10 cellular contexts compared by ENCODE assay signal in the genomic region with DNA sequence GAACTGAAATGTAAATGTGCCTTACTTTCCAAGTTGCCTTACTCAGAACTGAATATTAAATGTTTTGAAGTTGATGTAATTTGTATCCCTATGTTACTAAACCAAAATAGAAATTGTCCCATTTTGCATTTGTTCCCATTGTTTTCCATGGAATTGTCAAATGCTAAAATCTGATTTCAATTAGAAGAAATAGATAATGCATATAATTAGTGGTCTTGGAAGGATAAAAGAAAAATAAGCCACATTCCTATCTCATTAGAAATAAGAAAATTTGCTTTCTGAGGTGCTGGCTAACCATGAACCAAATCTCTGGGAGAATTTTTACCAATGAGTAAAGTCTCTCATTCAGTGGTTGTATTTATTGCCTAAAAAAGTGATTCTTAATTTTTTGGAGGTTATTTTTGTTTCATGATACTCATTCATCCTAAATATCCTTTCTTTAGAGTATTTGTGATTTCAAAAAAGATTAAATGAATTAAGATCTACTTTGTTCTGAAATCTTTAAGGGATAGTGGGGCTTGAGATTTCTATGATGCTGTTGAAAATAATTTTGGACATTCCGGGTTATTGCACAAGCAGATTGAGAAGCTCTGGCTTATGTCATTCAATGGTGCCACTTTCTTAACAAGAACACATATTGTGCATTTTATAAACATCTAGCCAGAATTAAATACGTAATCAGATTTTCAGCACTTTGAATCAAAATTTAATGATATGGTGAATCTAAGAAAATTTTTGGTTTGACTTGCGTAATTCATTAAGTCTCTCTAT.
"Had no signal": no experiment of that assay in that cellular context is flagged by ENCODE, and none has a peak within 500 bp of the region (broad histone marks: within the 10 kb centered on the region; RNA-seq: fewer than 3 reads in every experiment).

No MANE protein-coding gene starts in this region.

- H3K4me3 ChIP-seq: stomach, thoracic aorta had no signal

- H3K9me3 Mint-ChIP-seq: activated CD8-positive, alpha-beta T cell treated with anti-CD3 and anti-CD28 coated beads for 36 hours; activated T-cell treated with anti-CD3 and anti-CD28 coated beads, Interleukin-2, amount 50 U/mL, for 72 hours had no signal

- H3K27ac ChIP-seq: stomach, thoracic aorta had no signal

- H3K27me3 Mint-ChIP-seq: activated CD8-positive, alpha-beta T cell treated with anti-CD3 and anti-CD28 coated beads for 36 hours had no signal

- DNase-seq: activated CD4-positive, alpha-beta T cell treated with anti-CD3 and anti-CD28 coated beads for 4 hours; activated CD8-positive, alpha-beta memory T cell treated with anti-CD3 and anti-CD28 coated beads, Interleukin-2, amount 50 U/mL, for 4 hours; activated naive CD4-positive, alpha-beta T cell; midbrain; retina; stomach; T-helper 9 cell had no signal

- H3K9me3 ChIP-seq: stomach, thoracic aorta had no signal

- H3K36me3 ChIP-seq: stomach, thoracic aorta had no signal

- H3K4me3 Mint-ChIP-seq: activated CD8-positive, alpha-beta T cell treated with anti-CD3 and anti-CD28 coated beads for 36 hours; activated T-cell treated with anti-CD3 and anti-CD28 coated beads, Interleukin-2, amount 50 U/mL, for 72 hours had no signal

- H3K27me3 ChIP-seq: stomach had no signal

- H3K4me1 ChIP-seq: stomach had no signal

- ATAC-seq: activated CD8-positive, alpha-beta T cell treated with anti-CD3 and anti-CD28 coated beads for 36 hours had no signal

- H3K27ac Mint-ChIP-seq: activated CD8-positive, alpha-beta T cell treated with anti-CD3 and anti-CD28 coated beads for 36 hours; activated T-cell treated with anti-CD3 and anti-CD28 coated beads, Interleukin-2, amount 50 U/mL, for 72 hours had no signal
